ENCODE assay signal across 21 cellular contexts in the genomic region with DNA sequence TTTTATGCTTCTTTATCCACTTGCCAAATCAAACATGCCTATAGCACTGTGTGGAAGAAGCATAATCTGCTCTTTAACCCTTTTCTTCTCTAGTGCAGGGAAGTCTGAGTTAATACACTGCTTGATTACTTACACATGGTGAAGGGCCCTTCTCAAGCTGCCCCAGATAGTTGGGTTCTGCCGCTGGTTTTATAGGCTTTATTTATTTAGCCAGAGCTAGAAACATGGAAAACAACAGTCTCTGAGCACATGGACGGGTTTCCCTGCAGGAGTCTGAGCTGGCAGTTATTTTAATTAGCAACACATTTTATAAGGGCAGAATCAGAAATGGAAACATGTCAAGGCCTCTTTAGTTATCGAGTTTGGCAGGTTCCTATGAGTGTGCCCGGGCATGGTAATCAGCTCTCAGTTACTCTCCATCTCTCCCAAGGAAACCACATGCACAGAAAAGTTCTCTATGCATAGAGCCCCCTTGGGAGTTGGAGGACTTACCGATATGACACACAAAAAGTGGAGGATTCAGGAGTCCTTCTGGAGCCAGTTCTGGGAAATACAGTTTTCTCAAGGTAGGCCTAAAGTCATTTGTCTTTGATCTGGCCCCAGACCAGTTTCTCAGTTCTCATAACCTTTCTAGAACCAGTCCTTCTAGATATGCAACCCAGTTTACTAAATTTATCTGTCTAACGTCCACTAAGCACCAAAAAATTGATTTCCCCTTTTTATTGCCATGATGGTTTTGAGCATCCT.
DNase-seq lines count a peak whose midpoint lies in the region; ATAC-seq and TF ChIP-seq lines count a peak whose summit lies in the region.
"Had no signal": no experiment of that assay in that cellular context is flagged by ENCODE, and none has a peak within 500 bp of the region (broad histone marks: within the 10 kb centered on the region; RNA-seq: fewer than 3 reads in every experiment).

No MANE protein-coding gene starts in this region.

- H3K27me3 Mint-ChIP-seq in activated naive CD8-positive, alpha-beta T cell treated with anti-CD3 and anti-CD28 coated beads, Interleukin-2, amount 50 U/mL, for 24 hours, result no peaks in the 10 kb centered on the region
- H3K27me3 Mint-ChIP-seq: activated CD4-positive, alpha-beta T cell treated with anti-CD3 and anti-CD28 coated beads for 36 hours; activated naive CD8-positive, alpha-beta T cell; dendritic cell treated with granulocyte-macrophage colony-stimulating factor and Interleukin-4, amounts not matched to agents 40 ng/mL and 50 ng/mL, for 4 days had no signal

- H3K36me3 Mint-ChIP-seq in activated naive CD8-positive, alpha-beta T cell treated with anti-CD3 and anti-CD28 coated beads, Interleukin-2, amount 50 U/mL, for 24 hours (ENCODE audit: low read depth), result no peaks in the 10 kb centered on the region
- H3K36me3 Mint-ChIP-seq: activated naive CD8-positive, alpha-beta T cell; brain had no signal

- peaks cover 6% of the 10 kb centered on the region for H3K9me3 Mint-ChIP-seq in activated naive CD8-positive, alpha-beta T cell treated with anti-CD3 and anti-CD28 coated beads, Interleukin-2, amount 50 U/mL, for 24 hours
- H3K9me3 Mint-ChIP-seq: brain; dendritic cell treated with granulocyte-macrophage colony-stimulating factor and Interleukin-4, amounts not matched to agents 40 ng/mL and 50 ng/mL, for 4 days had no signal

- DNase-seq in AG09319 (ENCODE audit: extremely low read depth, low read depth) (peak; percentile 70), GM03348 (ENCODE audit: low spot score) (peak; percentile 37), astrocyte of the spinal cord (ENCODE audit: low read depth, low spot score) (peak; percentile 3), foreskin fibroblast (peak; percentile 85 to 93)
- DNase-seq in stimulated activated CD4-positive, alpha-beta T cell treated with anti-CD3 and anti-CD28 coated beads, Interleukin-2, amount 100 ng/mL, for 24 hours, result no peak
- DNase-seq in activated naive CD8-positive, alpha-beta T cell treated with anti-CD3 and anti-CD28 coated beads, Interleukin-2, amount 50 U/mL, for 24 hours, result no peak
- DNase-seq: activated CD4-positive, alpha-beta T cell treated with anti-CD3 and anti-CD28 coated beads for 36 hours; C1 segment of cervical spinal cord; GF-D8; HCEC 1CT; heart left ventricle; lower lobe of right lung; NCI-H1436; nucleus accumbens; right cardiac atrium; stimulated activated naive CD8-positive, alpha-beta T cell treated with anti-CD3 and anti-CD28 coated beads, Interleukin-15, Interleukin-2, amounts not matched to agents 100 U/mL and 50 U/mL, for 24 hours; transverse colon had no signal

- no peaks in the 10 kb centered on the region for H3K4me1 Mint-ChIP-seq in activated naive CD8-positive, alpha-beta T cell treated with anti-CD3 and anti-CD28 coated beads, Interleukin-2, amount 50 U/mL, for 24 hours
- H3K4me1 Mint-ChIP-seq: activated CD4-positive, alpha-beta T cell treated with anti-CD3 and anti-CD28 coated beads for 36 hours; brain had no signal

- in situ Hi-C loops in astrocyte of the spinal cord (cut with HindIII; ENCODE audit: low sequenced_read_pairs), result no loop called here

- TF ChIP-seq CTCF in AG09319 (IDR thresholded peaks at IDR 0.05; ENCODE audit: low read depth, low read length), result no peak
- TF ChIP-seq CTCF in astrocyte of the spinal cord (IDR thresholded peaks at IDR 0.05; ENCODE audit: low read depth, low read length), result no peak
- TF ChIP-seq CTCF in foreskin fibroblast (IDR thresholded peaks at IDR 0.05; ENCODE audit: low read depth, low read length), result no peak

- ATAC-seq in HG03175 (IDR thresholded peaks at IDR 0.05; ENCODE audit: unreplicated experiment), result no peak
- no peak for ATAC-seq in activated naive CD8-positive, alpha-beta T cell treated with anti-CD3 and anti-CD28 coated beads, Interleukin-2, amount 50 U/mL, for 24 hours
- ATAC-seq: activated CD4-positive, alpha-beta T cell treated with anti-CD3 and anti-CD28 coated beads for 36 hours; lower lobe of right lung; right cardiac atrium; stimulated activated naive CD8-positive, alpha-beta T cell treated with anti-CD3 and anti-CD28 coated beads, Interleukin-15, Interleukin-2, amounts not matched to agents 100 U/mL and 50 U/mL, for 24 hours had no signal

- H3K4me3 Mint-ChIP-seq in activated naive CD8-positive, alpha-beta T cell treated with anti-CD3 and anti-CD28 coated beads, Interleukin-2, amount 50 U/mL, for 24 hours, result no peak overlapping the region
- H3K4me3 Mint-ChIP-seq: activated CD4-positive, alpha-beta T cell treated with anti-CD3 and anti-CD28 coated beads for 36 hours; activated naive CD8-positive, alpha-beta T cell; brain; dendritic cell treated with granulocyte-macrophage colony-stimulating factor and Interleukin-4, amounts not matched to agents 40 ng/mL and 50 ng/mL, for 4 days had no signal

- no peak overlapping the region for H3K27ac Mint-ChIP-seq in activated naive CD8-positive, alpha-beta T cell treated with anti-CD3 and anti-CD28 coated beads, Interleukin-2, amount 50 U/mL, for 24 hours
- H3K27ac Mint-ChIP-seq: activated CD4-positive, alpha-beta T cell treated with anti-CD3 and anti-CD28 coated beads for 36 hours; activated naive CD8-positive, alpha-beta T cell; brain; dendritic cell treated with granulocyte-macrophage colony-stimulating factor and Interleukin-4, amounts not matched to agents 40 ng/mL and 50 ng/mL, for 4 days had no signal

- H3K4me3 ChIP-seq in astrocyte of the spinal cord (ENCODE audit: low read depth, low read length) (no peak overlapping the region), foreskin fibroblast (ENCODE audit: low read depth in 1 of 2, low read length in 2 of 2) (no peak overlapping the region)
- H3K4me3 ChIP-seq: heart left ventricle, lower lobe of right lung, transverse colon had no signal

Comparison
In these comparisons a context has a peak if more than half of its experiments do, and no peak if none do; other contexts are left out.
1. DNase-seq: peak in AG09319 (single experiment), GM03348 (single experiment), astrocyte of the spinal cord (single experiment) and foreskin fibroblast (2 of 2); none in stimulated activated CD4-positive, alpha-beta T cell treated with anti-CD3 and anti-CD28 coated beads, Interleukin-2, amount 100 ng/mL, for 24 hours (0 of 2) and activated naive CD8-positive, alpha-beta T cell treated with anti-CD3 and anti-CD28 coated beads, Interleukin-2, amount 50 U/mL, for 24 hours (single experiment).